30 cellular contexts compared by ENCODE assay signal in the genomic region with DNA sequence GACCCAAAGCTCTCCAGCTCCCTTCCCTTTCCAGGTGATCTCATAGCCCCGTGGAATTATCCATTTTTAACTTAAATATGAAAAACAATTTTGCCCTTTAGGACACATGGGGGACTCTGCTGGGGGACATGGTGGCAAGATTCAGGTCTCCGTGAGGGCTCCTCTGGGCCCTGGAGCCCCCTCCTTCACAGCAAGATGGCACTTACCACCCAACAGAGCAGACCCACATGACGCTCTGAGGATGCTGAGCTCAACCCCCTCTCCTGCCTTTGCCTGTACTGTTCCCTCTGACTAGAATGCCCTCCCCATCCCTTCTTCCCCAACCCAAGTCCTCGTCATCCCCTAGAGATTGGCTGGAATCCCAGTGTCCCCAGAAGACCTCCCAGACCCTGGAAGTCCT. TPM values are rescaled to one million over a fixed set of nuclear protein-coding genes. Genes with fewer than 3 reads are reported as not detected.
"Had no signal": no experiment of that assay in that cellular context is flagged by ENCODE, and none has a peak within 500 bp of the region (broad histone marks: within the 10 kb centered on the region; RNA-seq: fewer than 3 reads in every experiment).

No MANE protein-coding gene starts in this region.

- H3K36me3 Mint-ChIP-seq: naive B cell; natural killer cell treated with Interleukin-12 subunit alpha and Interleukin-12 subunit beta and Interleukin-15 and Interleukin-18, amount 100 ng/mL, for 72 hours; stimulated activated effector memory CD8-positive, alpha-beta T cell treated with anti-CD3 and anti-CD28 coated beads, Interleukin-12 subunit alpha, Interleukin-12 subunit beta, amount 100 ng/mL, for 72 hours had no signal

- H3K27ac Mint-ChIP-seq: dendritic cell treated with granulocyte-macrophage colony-stimulating factor and Interleukin-4, amounts not matched to agents 40 ng/mL and 50 ng/mL, for 4 days; endodermal cell; naive B cell; natural killer cell treated with Interleukin-12 subunit alpha and Interleukin-12 subunit beta and Interleukin-15 and Interleukin-18, amount 100 ng/mL, for 72 hours; progenitor cell of endocrine pancreas; stimulated activated effector memory CD8-positive, alpha-beta T cell treated with anti-CD3 and anti-CD28 coated beads, Interleukin-12 subunit alpha, Interleukin-12 subunit beta, amount 100 ng/mL, for 72 hours had no signal

- H3K4me1 Mint-ChIP-seq: endodermal cell; naive B cell; neural crest cell; stimulated activated effector memory CD8-positive, alpha-beta T cell treated with anti-CD3 and anti-CD28 coated beads, Interleukin-12 subunit alpha, Interleukin-12 subunit beta, amount 100 ng/mL, for 72 hours had no signal

- ATAC-seq: esophagus mucosa; foreskin keratinocyte; gastroesophageal sphincter; heart left ventricle; left ventricle myocardium superior; lower lobe of right lung; natural killer cell treated with Interleukin-12 subunit alpha and Interleukin-12 subunit beta and Interleukin-15 and Interleukin-18, amount 100 ng/mL, for 72 hours; sciatic nerve had no signal

- H3K27me3 Mint-ChIP-seq: dendritic cell treated with granulocyte-macrophage colony-stimulating factor and Interleukin-4, amounts not matched to agents 40 ng/mL and 50 ng/mL, for 4 days had no signal

- DNase-seq: caudate nucleus; cerebellar nuclear complex; effector CD8-positive, alpha-beta T cell; endodermal cell; foreskin keratinocyte; heart left ventricle; left ventricle myocardium superior; lower lobe of right lung; naive B cell; stimulated activated CD4-positive, alpha-beta T cell treated with anti-CD3 and anti-CD28 coated beads, Interleukin-2, amount 100 ng/mL, for 24 hours; stimulated activated CD4-positive, alpha-beta T cell treated with anti-CD3 and anti-CD28 coated beads, Interleukin-4, amount 100 ng/mL, for 24 hours; stomach; thyroid gland; upper lobe of left lung; uterus had no signal

- H3K4me3 Mint-ChIP-seq: dendritic cell treated with granulocyte-macrophage colony-stimulating factor and Interleukin-4, amounts not matched to agents 40 ng/mL and 50 ng/mL, for 4 days; endodermal cell; naive B cell; natural killer cell treated with Interleukin-12 subunit alpha and Interleukin-12 subunit beta and Interleukin-15 and Interleukin-18, amount 100 ng/mL, for 72 hours; neural crest cell; stimulated activated effector memory CD8-positive, alpha-beta T cell treated with anti-CD3 and anti-CD28 coated beads, Interleukin-12 subunit alpha, Interleukin-12 subunit beta, amount 100 ng/mL, for 72 hours had no signal

- H3K9me3 Mint-ChIP-seq: dendritic cell treated with granulocyte-macrophage colony-stimulating factor and Interleukin-4, amounts not matched to agents 40 ng/mL and 50 ng/mL, for 4 days; endodermal cell; natural killer cell treated with Interleukin-12 subunit alpha and Interleukin-12 subunit beta and Interleukin-15 and Interleukin-18, amount 100 ng/mL, for 72 hours; neural crest cell; stimulated activated effector memory CD8-positive, alpha-beta T cell treated with anti-CD3 and anti-CD28 coated beads, Interleukin-12 subunit alpha, Interleukin-12 subunit beta, amount 100 ng/mL, for 72 hours had no signal

RNA-seq across cellular contexts. Expression of a gene that starts 17.2 kb away (rescaled TPM):
- total RNA-seq: endodermal cell; esophagus mucosa; fibroblast of lung; foreskin keratinocyte; gastroesophageal sphincter; heart left ventricle; hepatocyte; left ventricle myocardium superior; lower lobe of right lung; mononuclear cell; natural killer cell treated with Interleukin-12 subunit alpha and Interleukin-12 subunit beta and Interleukin-15 and Interleukin-18, amount 100 ng/mL, for 72 hours; neural crest cell; omental fat pad; progenitor cell of endocrine pancreas; sciatic nerve; smooth muscle cell; stomach; subcutaneous adipose tissue; temporal lobe; thyroid gland; upper lobe of left lung; uterus had no signal
